Comparison of ENCODE assay signal across 17 cellular contexts in the genomic region with DNA sequence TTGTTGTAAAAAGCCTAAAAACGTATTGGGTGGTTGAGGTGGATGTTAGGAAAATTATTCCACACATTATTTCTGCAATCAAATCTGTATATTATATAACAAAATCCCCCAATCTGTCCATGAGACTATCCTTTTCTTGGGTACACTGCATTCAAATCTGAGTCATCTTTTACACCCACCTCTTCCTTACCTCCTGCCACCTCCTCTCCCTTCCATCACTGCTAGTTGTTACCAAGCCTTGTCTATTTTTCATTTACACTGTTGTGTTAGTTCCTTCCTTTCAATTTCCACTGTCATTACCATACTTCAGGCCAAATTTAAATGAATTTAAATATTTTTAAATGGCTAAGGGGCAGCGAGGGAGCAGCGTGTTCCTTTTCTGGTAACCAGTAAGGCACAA.
DNase-seq lines count a peak whose midpoint lies in the region; TF ChIP-seq lines count a peak whose summit lies in the region.
"Had no signal": no experiment of that assay in that cellular context is flagged by ENCODE, and none has a peak within 500 bp of the region (broad histone marks: within the 10 kb centered on the region; RNA-seq: fewer than 3 reads in every experiment).

No MANE protein-coding gene starts in this region.

- WGBS in spleen, 5 donors: 82 to 88% (median 84%) methylated on average over 3 of the region's 3 CpGs

- intact Hi-C loops in spleen (cut with DNase I; ENCODE audit: low total_unique reads): no loop called here

- H3K27me3 ChIP-seq in spleen (replicated peaks in 1 of 7): no peaks in the 10 kb centered on the region

- H3K27ac ChIP-seq in caudate nucleus (ENCODE audit: low read depth, low read length) (peak overlapping the region; percentile 48), spleen (no peak overlapping the region)

- TF ChIP-seq POLR2A in spleen (IDR thresholded peaks at IDR 0.05): no peak

- H3K9me3 ChIP-seq in spleen: peaks cover 0 to 2% (median 0%) of the 10 kb centered on the region in 8 donors
- H3K9me3 ChIP-seq: BE2C, Caco-2 had no signal

- DNase-seq in D341Med (ENCODE audit: low spot score) (peak; percentile 25), caudate nucleus (lab: John Stamatoyannopoulos, UW) (peak in 6 of 61 donors; percentile 1 to 71 (median 13)), putamen (ENCODE audit: low spot score) (peak; percentile 64), NCI-H146 (lab: John Stamatoyannopoulos, UW) (no peak), spleen (no peak), NCI-H510A treated with DMSO at 0.1 percent for 48 hours (lab: John Stamatoyannopoulos, UW) (no peak)
- DNase-seq: C1 segment of cervical spinal cord; Caco-2; CD4-positive, alpha-beta T cell; DMS153; DMS79; GDM1; HCEC 1CT; HFFc6; IMR-90 had no signal

- H3K4me1 ChIP-seq in spleen: peaks cover 0 to 11% (median 0%) of the 10 kb centered on the region in 6 donors
- H3K4me1 ChIP-seq: BE2C, Caco-2 had no signal

- no peaks in the 10 kb centered on the region for H3K36me3 ChIP-seq in spleen
- H3K36me3 ChIP-seq: BE2C had no signal

- no peak for TF ChIP-seq CTCF in spleen (IDR thresholded peaks at IDR 0.05 in 8 of 11, conservative IDR thresholded peaks at IDR 0.05 in 3 of 11)

- H3K4me3 ChIP-seq in spleen: no peak overlapping the region
- H3K4me3 ChIP-seq: GM23338 had no signal

Comparison
In these comparisons a context has a peak if more than half of its experiments do, and no peak if none do; other contexts are left out.
1. DNase-seq: peak in D341Med (single experiment) and putamen (single experiment); none in NCI-H146 (single experiment), spleen (single experiment) and NCI-H510A treated with DMSO at 0.1 percent for 48 hours (single experiment).